In the genomic region with DNA sequence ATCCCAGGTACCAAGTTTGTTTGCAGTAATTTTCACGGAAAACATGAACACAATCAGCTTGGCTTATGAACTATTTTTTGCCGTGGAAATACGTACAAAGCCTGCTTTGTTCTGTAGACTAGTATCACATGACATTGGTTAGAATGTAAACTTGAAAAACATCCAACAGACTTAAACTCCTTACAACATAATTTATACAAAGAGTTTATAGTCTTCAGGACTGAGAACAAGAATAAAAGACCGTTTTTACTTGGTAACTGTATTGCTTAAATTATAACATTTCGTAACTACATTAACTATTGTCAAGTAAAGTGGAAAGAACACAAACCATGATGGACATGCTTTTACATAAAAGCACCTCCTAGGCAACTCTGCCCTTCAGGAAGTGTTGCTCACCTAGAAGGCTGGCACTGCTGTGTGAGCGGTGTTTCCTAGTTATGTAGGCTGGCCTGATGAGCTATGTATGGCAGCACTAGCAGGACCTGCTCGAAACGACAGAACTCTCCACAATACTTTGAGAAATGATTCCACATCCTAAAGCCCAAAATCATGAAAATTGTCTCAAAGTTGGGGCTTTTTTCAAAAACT, we compare ENCODE assay signal across 14 cellular contexts. TPM values are rescaled to one million over a fixed set of nuclear protein-coding genes. Genes with fewer than 3 reads are reported as not detected.
DNase-seq lines count a peak whose midpoint lies in the region; FAIRE-seq and TF ChIP-seq lines count a peak whose summit lies in the region.
"Had no signal": no experiment of that assay in that cellular context is flagged by ENCODE, and none has a peak within 500 bp of the region (broad histone marks: within the 10 kb centered on the region; RNA-seq: fewer than 3 reads in every experiment).

No MANE protein-coding gene starts in this region.

- H3K4me2 ChIP-seq in Loucy (ENCODE audit: low read depth, low read length, poor library complexity, severe bottlenecking) = no peak overlapping the region
- H3K4me2 ChIP-seq: KMS-11 had no signal

- TF ChIP-seq POLR2A in GM12892 (IDR thresholded peaks at IDR 0.05; ENCODE audit: low read depth, low read length) = no peak

- no peaks in the 10 kb centered on the region for H3K9me3 Mint-ChIP-seq in chondrocyte (ENCODE audit: low read depth)
- H3K9me3 Mint-ChIP-seq: activated naive CD8-positive, alpha-beta T cell treated with anti-CD3 and anti-CD28 coated beads, Interleukin-2, amount 10 ng/mL, durations not matched to agents 7 days and 5 days; activated T-cell treated with anti-CD3 and anti-CD28 coated beads, Interleukin-2, amount 50 U/mL, for 4 hours; type B pancreatic cell had no signal

- no peaks in the 10 kb centered on the region for H3K27me3 ChIP-seq in Loucy (ENCODE audit: insufficient read depth, low read length, poor library complexity, severe bottlenecking)
- peaks cover 2% of the 10 kb centered on the region for H3K27me3 ChIP-seq in bronchial epithelial cell (ENCODE audit: control insufficient read depth, insufficient read depth, low read length)
- H3K27me3 ChIP-seq: BLaER1 had no signal

- H4K20me1 ChIP-seq in Loucy (ENCODE audit: insufficient read depth, low read length, poor library complexity, severe bottlenecking) = no peaks in the 10 kb centered on the region
- H4K20me1 ChIP-seq: BLaER1 had no signal

- H3K9me2 ChIP-seq in Loucy (replicated peaks; ENCODE audit: low read depth, low read length) = no peaks in the 10 kb centered on the region

- H3K9me3 ChIP-seq in Loucy (ENCODE audit: insufficient read depth, low read depth, low read length) = no peaks in the 10 kb centered on the region
- H3K9me3 ChIP-seq: BLaER1 had no signal

- H3K27ac Mint-ChIP-seq in chondrocyte (ENCODE audit: unreplicated experiment) = no peak overlapping the region
- H3K27ac Mint-ChIP-seq: type B pancreatic cell had no signal

- no peak for FAIRE-seq in bronchial epithelial cell (lab: Jason Lieb, UNC)
- no peak for FAIRE-seq in GM12892 (lab: Jason Lieb, UNC)

- H3K36me3 Mint-ChIP-seq in chondrocyte (ENCODE audit: low read depth) = no peaks in the 10 kb centered on the region
- H3K36me3 Mint-ChIP-seq: activated naive CD8-positive, alpha-beta T cell treated with anti-CD3 and anti-CD28 coated beads, Interleukin-2, amount 10 ng/mL, durations not matched to agents 7 days and 5 days; type B pancreatic cell had no signal

- DNase-seq in bronchial epithelial cell (ENCODE audit: low read depth) (peak; percentile 50), iris pigment epithelial cell (ENCODE audit: low read depth) (peak; percentile 43), superior temporal gyrus (ENCODE audit: extremely low spot score) (peak; percentile 40), chondrocyte (ENCODE audit: low spot score) (no peak), GM12892 (ENCODE audit: insufficient read length) (no peak), GM10266 (ENCODE audit: extremely low spot score) (no peak)
- DNase-seq: NCI-H1417 treated with DMSO at 0.1 percent for 48 hours had no signal

- peaks cover 12% of the 10 kb centered on the region for H3K4me1 Mint-ChIP-seq in chondrocyte (ENCODE audit: low read depth)

- no peaks in the 10 kb centered on the region for H3K79me2 ChIP-seq in Loucy (ENCODE audit: insufficient read depth, low read length)
- H3K79me2 ChIP-seq: parathyroid adenoma had no signal

- H3K4me3 Mint-ChIP-seq in chondrocyte (ENCODE audit: unreplicated experiment) = no peak overlapping the region
- H3K4me3 Mint-ChIP-seq: activated naive CD8-positive, alpha-beta T cell treated with anti-CD3 and anti-CD28 coated beads, Interleukin-2, amount 10 ng/mL, durations not matched to agents 7 days and 5 days; activated T-cell treated with anti-CD3 and anti-CD28 coated beads, Interleukin-2, amount 50 U/mL, for 4 hours; type B pancreatic cell had no signal

- TF ChIP-seq CTCF in Loucy (conservative IDR thresholded peaks at IDR 0.05; ENCODE audit: low read length) = no peak
- TF ChIP-seq CTCF in bronchial epithelial cell (IDR thresholded peaks at IDR 0.05; ENCODE audit: insufficient read depth, low read length, severe bottlenecking) = no peak
- no peak for TF ChIP-seq CTCF in chondrocyte (IDR thresholded peaks at IDR 0.05)
- no peak for TF ChIP-seq CTCF in GM10266 (IDR thresholded peaks at IDR 0.05; ENCODE audit: control insufficient read depth, insufficient read depth, low read depth, missing control alignments)

- peak overlapping the region; percentile 48; the same call in 1 of the 2 replicates for H2AFZ ChIP-seq in Loucy (ENCODE audit: low read length)
- H2AFZ ChIP-seq: parathyroid adenoma had no signal

- H3K4me1 ChIP-seq in Loucy (ENCODE audit: insufficient read depth, low read length, poor library complexity, severe bottlenecking) = peaks cover 59% of the 10 kb centered on the region

- peaks cover 7% of the 10 kb centered on the region; the same call in 1 of the 2 replicates for H3F3A ChIP-seq in Loucy (ENCODE audit: low read depth)

- H3K9ac ChIP-seq in Loucy (ENCODE audit: low read depth, low read length, poor library complexity, severe bottlenecking) = no peak overlapping the region
- H3K9ac ChIP-seq: BLaER1, KMS-11, parathyroid adenoma had no signal

- H3K36me3 ChIP-seq in Loucy (ENCODE audit: insufficient read depth, low read length) (no peaks in the 10 kb centered on the region), bronchial epithelial cell (ENCODE audit: control insufficient read depth, insufficient read depth, low read length) (no peaks in the 10 kb centered on the region)
- H3K36me3 ChIP-seq: BLaER1 had no signal

- peaks cover 46% of the 10 kb centered on the region for H3K27me3 Mint-ChIP-seq in chondrocyte (ENCODE audit: low read depth)

- H3K4me3 ChIP-seq in Loucy (ENCODE audit: low read length, poor library complexity, severe bottlenecking) (no peak overlapping the region), bronchial epithelial cell (ENCODE audit: low read depth, low read length) (no peak overlapping the region)
- H3K4me3 ChIP-seq: BLaER1 had no signal

RNA-seq across cellular contexts. Expression of gene WDR1, which starts 41.9 kb away (rescaled TPM):
- 290 and 315 TPM in 2 replicates for total RNA-seq in bronchial epithelial cell
- 312 to 483 TPM (median 462 TPM) in 3 replicates for total RNA-seq in chondrocyte
- 137 TPM for polyA plus RNA-seq in GM12892 (2012; ENCODE audit: missing spikeins)

Comparison
In these comparisons a context has a peak if more than half of its experiments do, and no peak if none do; other contexts are left out.
1. DNase-seq: peak in bronchial epithelial cell (single experiment), iris pigment epithelial cell (single experiment) and superior temporal gyrus (single experiment); none in chondrocyte (single experiment), GM12892 (single experiment) and GM10266 (single experiment).